Comparison of ENCODE assay signal across 13 cellular contexts in genomic region chr2:176138526-176139169, GRCh38. TPM values are rescaled to one million over a fixed set of nuclear protein-coding genes. Genes with fewer than 3 reads are reported as not detected.
DNase-seq lines count a peak whose midpoint lies in the region; ATAC-seq and TF ChIP-seq lines count a peak whose summit lies in the region.
"Had no signal": no experiment of that assay in that cellular context is flagged by ENCODE, and none has a peak within 500 bp of the region (broad histone marks: within the 10 kb centered on the region; RNA-seq: fewer than 3 reads in every experiment).

No MANE protein-coding gene starts in this region.

- H3K36me3 ChIP-seq in muscle layer of colon (ENCODE audit: insufficient read depth, low read length) (no peaks in the 10 kb centered on the region), thymus (ENCODE audit: control insufficient read depth, insufficient read depth) (no peaks in the 10 kb centered on the region), neural progenitor cell (no peaks in the 10 kb centered on the region)

- no peak for ATAC-seq in activated naive CD8-positive, alpha-beta T cell treated with anti-CD3 and anti-CD28 coated beads, Interleukin-2, amount 50 U/mL, for 24 hours
- no peak for ATAC-seq in GM21423 (IDR thresholded peaks at IDR 0.05; ENCODE audit: unreplicated experiment)

- DNase-seq in activated CD8-positive, alpha-beta memory T cell treated with anti-CD3 and anti-CD28 coated beads, Interleukin-2, amount 50 U/mL, for 48 hours = peak; percentile 45
- no peak for DNase-seq in activated CD8-positive, alpha-beta memory T cell treated with anti-CD3 and anti-CD28 coated beads for 24 hours
- no peak for DNase-seq in activated naive CD8-positive, alpha-beta T cell treated with anti-CD3 and anti-CD28 coated beads, Interleukin-2, amount 50 U/mL, for 24 hours
- DNase-seq in DMS53 (lab: John Stamatoyannopoulos, UW) (no peak), neural progenitor cell (ENCODE audit: low spot score) (no peak)
- DNase-seq: NCI-H1436; stimulated activated CD4-positive, alpha-beta T cell treated with anti-CD3 and anti-CD28 coated beads, Interleukin-12 subunit alpha, Interleukin-12 subunit beta, amount 100 ng/mL, for 4 hours; T1000 had no signal

- H3K4me1 Mint-ChIP-seq in activated naive CD8-positive, alpha-beta T cell treated with anti-CD3 and anti-CD28 coated beads, Interleukin-2, amount 50 U/mL, for 24 hours = peaks cover 25% of the 10 kb centered on the region
- peaks cover 4% of the 10 kb centered on the region for H3K4me1 Mint-ChIP-seq in neural progenitor cell

- H3K9me3 ChIP-seq in muscle layer of colon (ENCODE audit: low read length) (no peaks in the 10 kb centered on the region), thymus (ENCODE audit: control insufficient read depth) (peaks cover 1% of the 10 kb centered on the region), neural progenitor cell (ENCODE audit: low read depth) (no peaks in the 10 kb centered on the region)

- H3K27ac Mint-ChIP-seq in activated naive CD8-positive, alpha-beta T cell treated with anti-CD3 and anti-CD28 coated beads, Interleukin-2, amount 50 U/mL, for 24 hours = peak overlapping the region; percentile 72
- H3K27ac Mint-ChIP-seq in neural progenitor cell = no peak overlapping the region

- no peak overlapping the region for H3K4me3 Mint-ChIP-seq in activated naive CD8-positive, alpha-beta T cell treated with anti-CD3 and anti-CD28 coated beads, Interleukin-2, amount 50 U/mL, for 24 hours
- no peak overlapping the region for H3K4me3 Mint-ChIP-seq in neural progenitor cell
- H3K4me3 Mint-ChIP-seq: central memory CD8-positive, alpha-beta T cell had no signal

- peaks cover 24% of the 10 kb centered on the region for H3K4me1 ChIP-seq in muscle layer of colon (ENCODE audit: insufficient read depth, low read length)
- H3K4me1 ChIP-seq in thymus (ENCODE audit: control insufficient read depth, insufficient read depth, low read length) = peaks cover 2% of the 10 kb centered on the region
- no peaks in the 10 kb centered on the region for H3K4me1 ChIP-seq in neural progenitor cell

- peaks cover 0 to 14% of the 10 kb centered on the region in 2 donors for H3K27me3 ChIP-seq in muscle layer of colon (ENCODE audit: control insufficient read depth in 1 of 2, insufficient read depth in 2 of 2, low read length in 2 of 2)
- H3K27me3 ChIP-seq in thymus (ENCODE audit: control insufficient read depth, insufficient read depth) = peaks cover 89% of the 10 kb centered on the region
- peaks cover 100% of the 10 kb centered on the region for H3K27me3 ChIP-seq in neural progenitor cell

- peaks cover 8% of the 10 kb centered on the region for H3K9me3 Mint-ChIP-seq in activated naive CD8-positive, alpha-beta T cell treated with anti-CD3 and anti-CD28 coated beads, Interleukin-2, amount 50 U/mL, for 24 hours
- peaks cover 12% of the 10 kb centered on the region for H3K9me3 Mint-ChIP-seq in neural progenitor cell
- H3K9me3 Mint-ChIP-seq: central memory CD8-positive, alpha-beta T cell had no signal

- no peak for TF ChIP-seq CTCF in neural progenitor cell (IDR thresholded peaks at IDR 0.05)

- no peaks in the 10 kb centered on the region for H3K79me2 ChIP-seq in neural progenitor cell (ENCODE audit: low read depth)

- peaks cover 6% of the 10 kb centered on the region for H3K36me3 Mint-ChIP-seq in activated naive CD8-positive, alpha-beta T cell treated with anti-CD3 and anti-CD28 coated beads, Interleukin-2, amount 50 U/mL, for 24 hours (ENCODE audit: low read depth)
- no peaks in the 10 kb centered on the region for H3K36me3 Mint-ChIP-seq in neural progenitor cell

- H3K4me3 ChIP-seq in muscle layer of colon (ENCODE audit: low read depth in 1 of 2, low read length in 2 of 2) (peak overlapping the region in 1 of 2 donors; percentile 73), thymus (ENCODE audit: low read length) (peak overlapping the region; percentile 18), neural progenitor cell (no peak overlapping the region)
- H3K4me3 ChIP-seq: lung had no signal

- H3K27ac ChIP-seq in muscle layer of colon (ENCODE audit: low read depth, low read length) = peak overlapping the region; percentile 77
- peak overlapping the region; percentile 18 for H3K27ac ChIP-seq in thymus (ENCODE audit: low read depth)
- H3K27ac ChIP-seq in neural progenitor cell = no peak overlapping the region

- H3K27me3 Mint-ChIP-seq in activated naive CD8-positive, alpha-beta T cell treated with anti-CD3 and anti-CD28 coated beads, Interleukin-2, amount 50 U/mL, for 24 hours = peaks cover 82% of the 10 kb centered on the region
- H3K27me3 Mint-ChIP-seq in neural progenitor cell (ENCODE audit: insufficient read depth, low read depth) = peaks cover 79% of the 10 kb centered on the region

- H3K4me2 ChIP-seq in neural progenitor cell = no peak overlapping the region

- H4K20me1 ChIP-seq in neural progenitor cell (ENCODE audit: low read depth) = peaks cover 48% of the 10 kb centered on the region

- no peak overlapping the region for H2AFZ ChIP-seq in neural progenitor cell (replicated peaks)

- H3K9ac ChIP-seq in muscle layer of colon (ENCODE audit: low read length) (peak overlapping the region; percentile 80), neural progenitor cell (no peak overlapping the region)

- whole genome bisulfite sequencing in thymus = 10% methylated on average over 24 of the region's 24 CpGs

- no peaks in the 10 kb centered on the region for H3F3A ChIP-seq in neural progenitor cell (ENCODE audit: low read depth)

RNA-seq across cellular contexts. Expression of gene HOXD8, which starts 9.1 kb away (rescaled TPM):
- polyA plus RNA-seq in thymus = 3.4 TPM
- not detected in 2 replicates for total RNA-seq in neural progenitor cell (ENCODE audit: low replicate concordance)

RNA-seq across cellular contexts. Expression of gene HOXD4, which starts 12.7 kb away (rescaled TPM):
- 1.0 TPM for polyA plus RNA-seq in thymus
- total RNA-seq in neural progenitor cell (ENCODE audit: low replicate concordance) = not detected in 2 replicates

RNA-seq across cellular contexts. Expression of gene HOXD9, which starts 16.1 kb away (rescaled TPM):
- 1.8 TPM for polyA plus RNA-seq in thymus
- total RNA-seq in neural progenitor cell (ENCODE audit: low replicate concordance) = not detected in 2 replicates

RNA-seq across cellular contexts. Expression of gene HOXD3, which starts 18.5 kb away (rescaled TPM):
- polyA plus RNA-seq in thymus = 0.82 TPM
- total RNA-seq in neural progenitor cell (ENCODE audit: low replicate concordance) = not detected in 2 replicates

RNA-seq across cellular contexts. Expression of gene HOXD10, which starts 22.1 kb away (rescaled TPM):
- polyA plus RNA-seq in thymus = 0.09 TPM
- not detected in 2 replicates for total RNA-seq in neural progenitor cell (ENCODE audit: low replicate concordance)
